In genomic region chr3:190533511-190534282, GRCh38 we compare ENCODE assay signal across 9 cellular contexts. TPM values are rescaled to one million over a fixed set of nuclear protein-coding genes. Genes with fewer than 3 reads are reported as not detected.
DNase-seq lines count a peak whose midpoint lies in the region; ATAC-seq and TF ChIP-seq lines count a peak whose summit lies in the region.
"Had no signal": no experiment of that assay in that cellular context is flagged by ENCODE, and none has a peak within 500 bp of the region (broad histone marks: within the 10 kb centered on the region; RNA-seq: fewer than 3 reads in every experiment).

No MANE protein-coding gene starts in this region.

- H3K27ac ChIP-seq in SK-N-MC, result peak overlapping the region; percentile 84
- peak overlapping the region; percentile 33 for H3K27ac ChIP-seq in parathyroid adenoma

- H2AFZ ChIP-seq in parathyroid adenoma, result no peak overlapping the region

- no peak for ATAC-seq in HG03378 (IDR thresholded peaks at IDR 0.05; ENCODE audit: unreplicated experiment)
- no peak for ATAC-seq in HG03139 (IDR thresholded peaks at IDR 0.05; ENCODE audit: unreplicated experiment)

- peak overlapping the region; percentile 57 for H3K4me3 ChIP-seq in SK-N-MC
- no peak overlapping the region for H3K4me3 ChIP-seq in foreskin fibroblast (ENCODE audit: low read depth in 1 of 2, low read length in 2 of 2)
- no peak overlapping the region for H3K4me3 ChIP-seq in parathyroid adenoma (ENCODE audit: low read depth, low read length)

- intact Hi-C loops in CD14-positive monocyte (cut with micrococcal nuclease), result no loop called here

- no peaks in the 10 kb centered on the region for H3K79me2 ChIP-seq in parathyroid adenoma

- H3K27me3 ChIP-seq in parathyroid adenoma (ENCODE audit: control insufficient read depth, insufficient read depth, low read length), result no peaks in the 10 kb centered on the region

- H3K4me1 Mint-ChIP-seq in CD14-positive monocyte (peaks cover 29% of the 10 kb centered on the region), glutamatergic neuron (ENCODE audit: low read depth, unreplicated experiment) (no peaks in the 10 kb centered on the region)

- peaks cover 13% of the 10 kb centered on the region for H3K36me3 ChIP-seq in SK-N-MC (ENCODE audit: insufficient read depth, low read length)
- H3K36me3 ChIP-seq in parathyroid adenoma (ENCODE audit: control insufficient read depth, insufficient read depth, low read length), result no peaks in the 10 kb centered on the region

- H3K9me3 ChIP-seq in SK-N-MC (ENCODE audit: low read depth, low read length) (no peaks in the 10 kb centered on the region), parathyroid adenoma (ENCODE audit: control insufficient read depth, low read length) (no peaks in the 10 kb centered on the region)

- no peak overlapping the region for H3K4me2 ChIP-seq in parathyroid adenoma (ENCODE audit: low read length)

- peaks cover 12 to 24% of the 10 kb centered on the region in 2 donors for H3K36me3 Mint-ChIP-seq in CD14-positive monocyte
- no peaks in the 10 kb centered on the region for H3K36me3 Mint-ChIP-seq in glutamatergic neuron (ENCODE audit: unreplicated experiment)

- TF ChIP-seq CTCF in CD14-positive monocyte (IDR thresholded peaks at IDR 0.05) (no peak), foreskin fibroblast (IDR thresholded peaks at IDR 0.05; ENCODE audit: low read depth, low read length) (no peak), parathyroid adenoma (IDR thresholded peaks at IDR 0.05) (no peak), glutamatergic neuron (IDR thresholded peaks at IDR 0.05; ENCODE audit: partially characterized antibody, unreplicated experiment) (no peak)

- H3K4me3 Mint-ChIP-seq in CD14-positive monocyte (no peak overlapping the region), glutamatergic neuron (ENCODE audit: unreplicated experiment) (no peak overlapping the region)
- H3K4me3 Mint-ChIP-seq: central memory CD8-positive, alpha-beta T cell had no signal

- no peak for DNase-seq in CD14-positive monocyte (ENCODE audit: low spot score)
- DNase-seq in SK-N-MC (ENCODE audit: low read depth, low spot score), result no peak
- peak; percentile 41 to 71 for DNase-seq in foreskin fibroblast
- DNase-seq in T-helper 1 cell, result no peak
- no peak for DNase-seq in glutamatergic neuron

- no peaks in the 10 kb centered on the region for H3K4me1 ChIP-seq in parathyroid adenoma

- H3K27me3 Mint-ChIP-seq in CD14-positive monocyte (ENCODE audit: low read depth in 3 of 3) (peaks cover 0 to 4% (median 0%) of the 10 kb centered on the region in 3 donors), glutamatergic neuron (ENCODE audit: unreplicated experiment) (no peaks in the 10 kb centered on the region)
- H3K27me3 Mint-ChIP-seq: central memory CD8-positive, alpha-beta T cell had no signal

- H3K9ac ChIP-seq in SK-N-MC (ENCODE audit: insufficient read length) (peak overlapping the region; percentile 37), parathyroid adenoma (no peak overlapping the region)

- no peaks in the 10 kb centered on the region for H3K9me3 Mint-ChIP-seq in CD14-positive monocyte
- H3K9me3 Mint-ChIP-seq in glutamatergic neuron (ENCODE audit: unreplicated experiment), result peaks cover 2% of the 10 kb centered on the region
- H3K9me3 Mint-ChIP-seq: central memory CD8-positive, alpha-beta T cell had no signal

- peak overlapping the region in 6 of 7 donors; percentile 4 to 62 (median 42) for H3K27ac Mint-ChIP-seq in CD14-positive monocyte
- no peak overlapping the region for H3K27ac Mint-ChIP-seq in glutamatergic neuron (ENCODE audit: unreplicated experiment)

RNA-seq across cellular contexts. Expression of gene IL1RAP, which starts 19.8 kb away (rescaled TPM):
- polyA plus RNA-seq in CD14-positive monocyte, result 10 to 100 TPM; 11.8 to 12.6 TPM
- total RNA-seq in glutamatergic neuron (ENCODE audit: unreplicated experiment), result 0.37 TPM

Comparison
In these comparisons a context has a peak if more than half of its experiments do, and no peak if none do; other contexts are left out.
1. DNase-seq: peak in foreskin fibroblast (2 of 2); none in CD14-positive monocyte (single experiment), SK-N-MC (single experiment), T-helper 1 cell (0 of 5) and glutamatergic neuron (single experiment).